Comparison of ENCODE assay signal across 8 cellular contexts in genomic region chr6:1604347-1604990, GRCh38. TPM values are rescaled to one million over a fixed set of nuclear protein-coding genes. Genes with fewer than 3 reads are reported as not detected.
DNase-seq lines count a peak whose midpoint lies in the region; ATAC-seq and TF ChIP-seq lines count a peak whose summit lies in the region.

No MANE protein-coding gene starts in this region.

- TF ChIP-seq CTCF in A673 (conservative IDR thresholded peaks at IDR 0.05; ENCODE audit: low read depth, low read length) (peak; percentile 73), retinal pigment epithelial cell (conservative IDR thresholded peaks at IDR 0.05; ENCODE audit: low read depth, low read length) (peak; percentile 67)

- H3K9ac ChIP-seq in adipocyte (ENCODE audit: low read length): no peak overlapping the region

- H3K9me3 ChIP-seq in A673 (ENCODE audit: low read depth, low read length, poor library complexity, severe bottlenecking) (no peaks in the 10 kb centered on the region), adipocyte (ENCODE audit: control insufficient read depth, low read length) (no peaks in the 10 kb centered on the region), right cardiac atrium (ENCODE audit: control insufficient read depth, low read length) (no peaks in the 10 kb centered on the region)

- peaks cover 27% of the 10 kb centered on the region for H3K4me1 ChIP-seq in A673 (ENCODE audit: insufficient read depth, low read length, poor library complexity, severe bottlenecking)
- peaks cover 25% of the 10 kb centered on the region for H3K4me1 ChIP-seq in adipocyte (ENCODE audit: control insufficient read depth, insufficient read depth, low read length)
- H3K4me1 ChIP-seq in right cardiac atrium (ENCODE audit: control insufficient read depth, insufficient read depth, low read length): no peaks in the 10 kb centered on the region

- peaks cover 50% of the 10 kb centered on the region for H3K27me3 ChIP-seq in A673 (replicated peaks; ENCODE audit: insufficient read depth, low read depth, low read length, poor library complexity)
- H3K27me3 ChIP-seq in adipocyte (replicated peaks; ENCODE audit: control insufficient read depth, insufficient read depth, low read length): peaks cover 69% of the 10 kb centered on the region
- H3K27me3 ChIP-seq in right cardiac atrium (ENCODE audit: control insufficient read depth, insufficient read depth): no peaks in the 10 kb centered on the region

- DNase-seq in A673 (ENCODE audit: low spot score): peak; percentile 81
- DNase-seq in HT1080 (ENCODE audit: low read depth): peak; percentile 50
- DNase-seq in T follicular helper cell (ENCODE audit: low read depth): peak; percentile 31
- peak; percentile 92 for DNase-seq in adipocyte (ENCODE audit: low read depth)
- DNase-seq in right cardiac atrium: peak; percentile 78 to 88 (median 88)
- DNase-seq in retinal pigment epithelial cell (ENCODE audit: low read depth): no peak
- DNase-seq in pons (ENCODE audit: low spot score): no peak

- H3K27ac ChIP-seq in A673 (ENCODE audit: low read depth, low read length, poor library complexity, severe bottlenecking) (no peak overlapping the region), right cardiac atrium (ENCODE audit: low read length) (no peak overlapping the region)

- BruUV-seq in A673 (replicated peaks; lab: Mats Ljungman, UMichigan): no TSS peak

- peak; percentile 70 for ATAC-seq in GM18511 (IDR thresholded peaks at IDR 0.05; ENCODE audit: unreplicated experiment)
- peak; percentile 86 for ATAC-seq in right cardiac atrium

- WGBS in right cardiac atrium: 1% methylated on average over 73 of the region's 73 CpGs

- H3K36me3 ChIP-seq in A673 (ENCODE audit: insufficient read depth, low read length, poor library complexity, severe bottlenecking) (no peaks in the 10 kb centered on the region), adipocyte (ENCODE audit: control insufficient read depth, insufficient read depth, low read length, severe bottlenecking) (no peaks in the 10 kb centered on the region)

- POLR2A ChIA-PET in A673 (lab: Charles Lee; ENCODE audit: low non-redundant PET): no interaction called here

- peak overlapping the region; percentile 43 for H3K4me3 ChIP-seq in A673 (ENCODE audit: low read depth, low read length, poor library complexity, severe bottlenecking)
- peak overlapping the region; percentile 62 for H3K4me3 ChIP-seq in adipocyte (ENCODE audit: low read length)
- H3K4me3 ChIP-seq in right cardiac atrium (ENCODE audit: low read length): peak overlapping the region; percentile 37
- H3K4me3 ChIP-seq in retinal pigment epithelial cell (ENCODE audit: low read length): peak overlapping the region; percentile 45

- intact Hi-C loops in A673 (cut with micrococcal nuclease; ENCODE audit: unreplicated experiment) (loop anchor here (1.0 to 5.0 kb wide), 5 partner anchors 418 to 1093 kb away; no protein-coding TSS in a partner anchor), right cardiac atrium (cut with DNase I) (loop anchor here (5.0 to 10.0 kb wide), 13 partner anchors 498 to 1140 kb away; no protein-coding TSS in a partner anchor)

- CTCF ChIA-PET in A673 (lab: Charles Lee): interaction anchor here (0.5 to 0.6 kb wide), 2 partner anchors 750 to 1034 kb away, joined by 3 read pairs; no protein-coding TSS in a partner anchor

RNA-seq across cellular contexts. Expression of gene FOXC1, which starts 5.2 kb away (rescaled TPM):
- total RNA-seq in A673 (2021) (0.49 and 0.50 TPM in 2 replicates), right cardiac atrium (10 to 100 TPM; 15.1 to 25.0 (median 21.9) TPM)
- 6.5 and 10.3 TPM in 2 replicates for total RNA-seq in HT1080 (2014; rRNA removed; shearing (Covaris generic))
- 13.6 and 15.4 TPM in 2 replicates for polyA plus RNA-seq in HT1080 (2015; cell fraction: cytosol; rRNA removed)
- polyA plus RNA-seq in HT1080 (2015; cell fraction: nucleus; rRNA removed): 17.0 and 19.6 TPM in 2 replicates
- polyA plus RNA-seq in right cardiac atrium: 7.2 TPM

Comparison
In these comparisons a context has a peak if more than half of its experiments do, and no peak if none do; other contexts are left out.
1. DNase-seq: peak in A673 (single experiment), HT1080 (single experiment), T follicular helper cell (single experiment), adipocyte (single experiment) and right cardiac atrium (3 of 3); none in retinal pigment epithelial cell (single experiment) and pons (single experiment).
2. Peak in every context shown above with its lines, with median percentiles within 50 percentile points of each other: H3K4me3 ChIP-seq.